22 cellular contexts compared by ENCODE assay signal in genomic region chr5:176296-176823, GRCh38. TPM values are rescaled to one million over a fixed set of nuclear protein-coding genes. Genes with fewer than 3 reads are reported as not detected.
DNase-seq lines count a peak whose midpoint lies in the region; ATAC-seq and TF ChIP-seq lines count a peak whose summit lies in the region.
"Had no signal": no experiment of that assay in that cellular context is flagged by ENCODE, and none has a peak within 500 bp of the region (broad histone marks: within the 10 kb centered on the region; RNA-seq: fewer than 3 reads in every experiment).

No MANE protein-coding gene starts in this region.

- H2AFZ ChIP-seq in H9 (ENCODE audit: low read length): no peak overlapping the region
- H2AFZ ChIP-seq in trophoblast cell (ENCODE audit: insufficient read depth, low read length, poor library complexity): no peak overlapping the region
- H2AFZ ChIP-seq: GM23248 had no signal

- H4K5ac ChIP-seq in H9 (ENCODE audit: insufficient read length, low read depth, low read length): no peak overlapping the region

- DNase-seq in H9 (no peak), islet precursor cell (peak; percentile 73), trophoblast cell (peak; percentile 38 to 80), amygdala (lab: John Stamatoyannopoulos, UW) (no peak), NCI-H1092 treated with DMSO at 0.1 percent for 48 hours (lab: John Stamatoyannopoulos, UW) (no peak)
- DNase-seq: C1 segment of cervical spinal cord; CD8-positive, alpha-beta T cell; DND-41; GM23248; HCEC 1CT; IMR-90; NCI-H1105 treated with DMSO at 0.1 percent for 48 hours; NCI-H2081; NCI-H2171; NCI-H345; NCI-H524; NCI-H774; Peyer's patch; SHP77 had no signal

- H3K36me3 Mint-ChIP-seq in H9 (ENCODE audit: insufficient read depth in 1 of 3, low read depth in 3 of 3): peaks cover 4 to 48% (median 48%) of the 10 kb centered on the region in 3 experiments; a peak in 6 of 7 replicates
- H3K36me3 Mint-ChIP-seq: CD8-positive, alpha-beta T cell had no signal

- no peak overlapping the region for H3T11ph ChIP-seq in H9 (ENCODE audit: low read length)

- H4K8ac ChIP-seq in H9 (replicated peaks; ENCODE audit: insufficient read length, low read depth, low read length) (no peak overlapping the region), trophoblast cell (ENCODE audit: low read depth, low read length) (no peak overlapping the region)

- H3K4me2 ChIP-seq in BLaER1 (peak overlapping the region; percentile 77), H9 (ENCODE audit: insufficient read depth, insufficient read length, low read length) (no peak overlapping the region), trophoblast cell (ENCODE audit: low read length) (no peak overlapping the region)

- ATAC-seq in GM21381 (IDR thresholded peaks at IDR 0.05; ENCODE audit: unreplicated experiment): no peak
- ATAC-seq: CD8-positive, alpha-beta T cell had no signal

- peaks cover 50% of the 10 kb centered on the region for H3K4me1 ChIP-seq in BLaER1
- H3K4me1 ChIP-seq in H9 (ENCODE audit: insufficient read depth, low read length): no peaks in the 10 kb centered on the region; the same call in 1 of the 2 replicates
- peaks cover 23 to 24% of the 10 kb centered on the region in 2 experiments for H3K4me1 ChIP-seq in trophoblast cell (ENCODE audit: control insufficient read depth in 1 of 2, insufficient read depth in 2 of 2, low read length in 2 of 2)
- H3K4me1 ChIP-seq: Peyer's patch had no signal

- H3K27ac ChIP-seq in BLaER1 (peak overlapping the region; percentile 57), H9 (ENCODE audit: insufficient read length, low read depth, low read length) (no peak overlapping the region), trophoblast cell (ENCODE audit: low read depth, low read length) (no peak overlapping the region)
- H3K27ac ChIP-seq: GM23248, Peyer's patch had no signal

- no peak overlapping the region for H4K12ac ChIP-seq in trophoblast cell (ENCODE audit: low read depth, low read length)

- H3K4me3 Mint-ChIP-seq in H9: no peak overlapping the region
- H3K4me3 Mint-ChIP-seq: CD8-positive, alpha-beta T cell had no signal

- peak overlapping the region in 2 of 3 experiments; percentile 28 to 41; a peak in 2 of 7 replicates for H3K27ac Mint-ChIP-seq in H9
- H3K27ac Mint-ChIP-seq: CD8-positive, alpha-beta T cell had no signal

- H3K14ac ChIP-seq in H9 (ENCODE audit: insufficient read depth, low read length) (no peak overlapping the region), trophoblast cell (ENCODE audit: low read length) (no peak overlapping the region)

- no peak overlapping the region for H3K23ac ChIP-seq in H9 (ENCODE audit: insufficient read length, low read depth, low read length)
- no peak overlapping the region for H3K23ac ChIP-seq in trophoblast cell (ENCODE audit: low read length)

- no peaks in the 10 kb centered on the region for H3K79me1 ChIP-seq in H9 (ENCODE audit: insufficient read depth, low read depth, low read length, poor library complexity, severe bottlenecking)
- peaks cover 3% of the 10 kb centered on the region for H3K79me1 ChIP-seq in trophoblast cell (ENCODE audit: low read length)

- H4K20me1 ChIP-seq in BLaER1: no peaks in the 10 kb centered on the region
- no peaks in the 10 kb centered on the region for H4K20me1 ChIP-seq in H9 (ENCODE audit: control insufficient read depth, insufficient read depth, insufficient read length)

- H3K9ac ChIP-seq in BLaER1 (0 out of 2 replicates have a peak overlapping the region, but pooled peaks have one; percentile 25), H9 (ENCODE audit: extremely low read depth, insufficient read length, low read length) (no peak overlapping the region), trophoblast cell (ENCODE audit: low read length) (no peak overlapping the region)
- H3K9ac ChIP-seq: GM23248 had no signal

- H3K79me2 ChIP-seq in H9 (ENCODE audit: insufficient read depth, low read length) (no peaks in the 10 kb centered on the region), trophoblast cell (ENCODE audit: control insufficient read depth, insufficient read depth, low read length, poor library complexity) (no peaks in the 10 kb centered on the region)

- H3K56ac ChIP-seq in H9 (ENCODE audit: insufficient read length, low read depth, low read length): no peak overlapping the region

- WGBS in H9 (ENCODE audit: extremely low coverage, insufficient read length, low lambda C conversion rate): no CpG with 5 or more reads among the region's 11 CpGs
- no CpG with 5 or more reads among the region's 11 CpGs for WGBS in trophoblast cell (ENCODE audit: extremely low coverage, insufficient coverage, insufficient read length)

- peaks cover 61% of the 10 kb centered on the region for H3K36me3 ChIP-seq in BLaER1
- peaks cover 49 to 50% of the 10 kb centered on the region in 2 experiments for H3K36me3 ChIP-seq in trophoblast cell (ENCODE audit: control insufficient read depth in 1 of 2, insufficient read depth in 2 of 2, low read length in 2 of 2)
- H3K36me3 ChIP-seq: Peyer's patch had no signal

- H3K4ac ChIP-seq in H9 (ENCODE audit: low read depth, low read length) (no peak overlapping the region), trophoblast cell (ENCODE audit: low read depth, low read length) (no peak overlapping the region)

- H2BK20ac ChIP-seq in H9 (ENCODE audit: low read depth, low read length, poor library complexity, severe bottlenecking): no peak overlapping the region

- H3K4me1 Mint-ChIP-seq in H9: peaks cover 7 to 9% of the 10 kb centered on the region in 2 experiments

- no peaks in the 10 kb centered on the region for H3K23me2 ChIP-seq in H9 (ENCODE audit: insufficient read length, low read depth, low read length, poor library complexity, severe bottlenecking)

- H4K91ac ChIP-seq in H9 (ENCODE audit: insufficient read length, low read depth, low read length) (no peak overlapping the region), trophoblast cell (ENCODE audit: low read depth, low read length) (no peak overlapping the region)

- no peaks in the 10 kb centered on the region for H3K9me3 Mint-ChIP-seq in H9
- H3K9me3 Mint-ChIP-seq: CD8-positive, alpha-beta T cell had no signal

- no peak overlapping the region for H2AK5ac ChIP-seq in H9 (ENCODE audit: insufficient read length, low read length)
- H2AK5ac ChIP-seq in trophoblast cell (ENCODE audit: low read length): no peak overlapping the region

- no peak overlapping the region for H2BK5ac ChIP-seq in H9 (ENCODE audit: insufficient read length, low read length)
- H2BK5ac ChIP-seq in trophoblast cell (ENCODE audit: low read depth, low read length, poor library complexity): no peak overlapping the region

- H3K18ac ChIP-seq in H9 (ENCODE audit: insufficient read length, low read depth, low read length) (no peak overlapping the region), trophoblast cell (ENCODE audit: low read length) (no peak overlapping the region)

- no peak overlapping the region for H2BK12ac ChIP-seq in H9 (ENCODE audit: insufficient read length, low read depth, low read length)
- no peak overlapping the region for H2BK12ac ChIP-seq in trophoblast cell (ENCODE audit: low read length)

- no peak overlapping the region for H2BK120ac ChIP-seq in H9 (ENCODE audit: low read depth, low read length, poor library complexity, severe bottlenecking)
- H2BK120ac ChIP-seq in trophoblast cell (ENCODE audit: insufficient read depth, low read length, poor library complexity): no peak overlapping the region

- H3K4me3 ChIP-seq in BLaER1: 0 out of 2 replicates have a peak overlapping the region, but pooled peaks have one; percentile 2
- H3K4me3 ChIP-seq in trophoblast cell (ENCODE audit: low read depth, low read length): no peak overlapping the region
- H3K4me3 ChIP-seq: GM23248, Peyer's patch had no signal

- H3K9me3 ChIP-seq in BLaER1: no peaks in the 10 kb centered on the region
- no peaks in the 10 kb centered on the region for H3K9me3 ChIP-seq in H9 (ENCODE audit: control insufficient read depth, low read depth, low read length)
- no peaks in the 10 kb centered on the region for H3K9me3 ChIP-seq in trophoblast cell (ENCODE audit: insufficient read depth, low read depth, low read length)
- H3K9me3 ChIP-seq: Peyer's patch had no signal

- no peaks in the 10 kb centered on the region; the same call in 1 of the 2 replicates for H3K27me3 Mint-ChIP-seq in H9 (ENCODE audit: low read depth)

- no peaks in the 10 kb centered on the region for H3K27me3 ChIP-seq in BLaER1
- no peaks in the 10 kb centered on the region for H3K27me3 ChIP-seq in H9 (ENCODE audit: insufficient read depth, low read length)
- H3K27me3 ChIP-seq in trophoblast cell (ENCODE audit: insufficient read depth, low read length): no peaks in the 10 kb centered on the region
- H3K27me3 ChIP-seq: Peyer's patch had no signal

- TF ChIP-seq CTCF in H9 (conservative IDR thresholded peaks at IDR 0.05): no peak

- H2BK15ac ChIP-seq in H9 (ENCODE audit: low read depth, low read length): no peak overlapping the region

RNA-seq across cellular contexts. Expression of gene LRRC14B, which starts 14.9 kb away (rescaled TPM):
- not detected in 2 replicates for total RNA-seq in H9 (2021)
- polyA plus RNA-seq in trophoblast cell (2013): 0.05 and 0.06 TPM in 2 replicates
- total RNA-seq: CD8-positive, alpha-beta T cell; G401; GM23248; IMR-90; Peyer's patch had no signal
- polyA plus RNA-seq: GM23248, IMR-90 had no signal

RNA-seq across cellular contexts. Expression of gene CCDC127, which starts 41.6 kb away (rescaled TPM):
- total RNA-seq in H9 (2021): 9.0 and 9.4 TPM in 2 replicates
- 3.6 and 3.8 TPM in 2 replicates for polyA plus RNA-seq in trophoblast cell (2013)

RNA-seq across cellular contexts. Expression of gene SDHA, which starts 41.8 kb away (rescaled TPM):
- 78.7 and 84.8 TPM in 2 replicates for total RNA-seq in H9 (2021)
- polyA plus RNA-seq in trophoblast cell (2013): 117 and 122 TPM in 2 replicates

Comparison
In these comparisons a context has a peak if more than half of its experiments do, and no peak if none do; other contexts are left out.
1. DNase-seq: peak in islet precursor cell (single experiment) and trophoblast cell (2 of 2); none in H9 (single experiment), amygdala (0 of 56) and NCI-H1092 treated with DMSO at 0.1 percent for 48 hours (single experiment).